8 cellular contexts compared by ENCODE assay signal in the genomic region with DNA sequence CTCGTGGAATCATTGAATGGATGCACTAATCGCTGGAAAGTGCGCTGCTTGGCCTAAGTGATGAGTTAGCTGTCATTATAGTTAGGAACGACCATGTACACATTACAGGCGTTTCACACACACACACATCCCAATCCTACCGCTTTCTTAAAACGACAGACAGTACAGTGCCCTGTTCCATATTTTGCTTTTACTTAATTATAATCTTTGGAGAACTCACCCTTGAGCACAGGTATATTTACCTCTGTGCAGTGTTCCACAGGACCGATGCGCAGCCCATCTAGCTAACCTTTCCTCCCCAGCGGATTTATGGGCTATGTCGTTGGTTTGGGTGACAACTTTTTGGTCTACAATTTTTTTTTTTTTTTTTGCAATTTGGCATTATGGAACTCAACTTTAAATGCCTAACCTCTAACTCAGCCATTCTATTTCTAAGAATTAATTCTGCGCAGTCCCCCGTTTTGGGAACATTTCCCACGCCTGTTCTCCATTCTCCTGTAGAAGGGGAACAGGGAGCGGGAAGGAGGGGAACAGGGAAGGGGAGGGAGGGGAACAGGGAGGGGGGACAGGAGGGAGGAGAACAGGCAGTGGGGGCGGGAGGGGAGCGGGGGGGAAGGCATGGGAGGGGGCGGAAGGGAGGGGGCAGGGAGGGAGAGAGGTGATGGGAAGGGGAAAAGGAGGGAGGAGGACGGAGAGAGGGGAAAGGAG. TPM values are rescaled to one million over a fixed set of nuclear protein-coding genes. Genes with fewer than 3 reads are reported as not detected.
A peak's percentile ranks its signal among the peaks of the same experiment; 100 is the strongest.
DNase-seq lines count a peak whose midpoint lies in the region; ATAC-seq and TF ChIP-seq lines count a peak whose summit lies in the region.

No MANE protein-coding gene starts in this region.

- H3K27me3 Mint-ChIP-seq in activated CD4-positive, alpha-beta T cell treated with anti-CD3 and anti-CD28 coated beads, Interleukin-2, amount 10 ng/mL, durations not matched to agents 7 days and 5 days: no peaks in the 10 kb centered on the region
- H3K27me3 Mint-ChIP-seq in WTC11 (ENCODE audit: low read depth): peaks cover 10% of the 10 kb centered on the region; the same call in 1 of the 2 replicates

- no peak for TF ChIP-seq CTCF in WTC11 (IDR thresholded peaks at IDR 0.05)

- POLR2A ChIA-PET in activated CD4-positive, alpha-beta T cell treated with anti-CD3 and anti-CD28 coated beads, Interleukin-2, amount 10 ng/mL, durations not matched to agents 7 days and 5 days (lab: Charles Lee): no interaction called here
- POLR2A ChIA-PET in WTC11 (lab: Charles Lee): interaction anchor here (0.5 to 0.7 kb wide), 4 partner anchors 24 to 1147 kb away, joined by 3 to 4 read pairs (median 3); a partner anchor contains a TSS

- H3K4me3 Mint-ChIP-seq in activated CD4-positive, alpha-beta T cell treated with anti-CD3 and anti-CD28 coated beads, Interleukin-2, amount 10 ng/mL, durations not matched to agents 7 days and 5 days: peak overlapping the region; percentile 51
- H3K4me3 Mint-ChIP-seq in WTC11: peak overlapping the region; percentile 58

- H3K4me1 Mint-ChIP-seq in activated CD4-positive, alpha-beta T cell treated with anti-CD3 and anti-CD28 coated beads, Interleukin-2, amount 10 ng/mL, durations not matched to agents 7 days and 5 days: peaks cover 26% of the 10 kb centered on the region
- peaks cover 17% of the 10 kb centered on the region for H3K4me1 Mint-ChIP-seq in WTC11

- no peak for DNase-seq in activated CD4-positive, alpha-beta T cell treated with anti-CD3 and anti-CD28 coated beads, Interleukin-2, amount 10 ng/mL, durations not matched to agents 7 days and 5 days
- DNase-seq in activated CD4-positive, alpha-beta T cell treated with anti-CD3 and anti-CD28 coated beads, Interleukin-2, amount 50 U/mL, for 1 hour: no peak
- DNase-seq in WTC11 (ENCODE audit: low spot score) (no peak), hepatic stellate cell (ENCODE audit: low spot score) (peak; percentile 64), substantia nigra (lab: John Stamatoyannopoulos, UW) (no peak), foreskin melanocyte (no peak), NCI-H2171 treated with DMSO at 0.1 percent for 48 hours (lab: John Stamatoyannopoulos, UW) (no peak)

- ATAC-seq in WTC11 (no peak), GM18873 (IDR thresholded peaks at IDR 0.05; ENCODE audit: low FRiP score, unreplicated experiment) (no peak)

- no peaks in the 10 kb centered on the region for H3K9me3 Mint-ChIP-seq in activated CD4-positive, alpha-beta T cell treated with anti-CD3 and anti-CD28 coated beads, Interleukin-2, amount 10 ng/mL, durations not matched to agents 7 days and 5 days
- no peaks in the 10 kb centered on the region for H3K9me3 Mint-ChIP-seq in WTC11

- no peaks in the 10 kb centered on the region for H3K36me3 Mint-ChIP-seq in activated CD4-positive, alpha-beta T cell treated with anti-CD3 and anti-CD28 coated beads, Interleukin-2, amount 10 ng/mL, durations not matched to agents 7 days and 5 days (ENCODE audit: low read depth)
- no peaks in the 10 kb centered on the region for H3K36me3 Mint-ChIP-seq in WTC11

- H3K27ac ChIP-seq in substantia nigra (ENCODE audit: low read depth, low read length, poor library complexity, severe bottlenecking): peak overlapping the region; percentile 17

- CTCF ChIA-PET in activated CD4-positive, alpha-beta T cell treated with anti-CD3 and anti-CD28 coated beads, Interleukin-2, amount 10 ng/mL, durations not matched to agents 7 days and 5 days (lab: Charles Lee): interaction anchor here (0.6 to 0.7 kb wide), 2 partner anchors 210 to 781 kb away, joined by 3 to 4 read pairs; no protein-coding TSS in a partner anchor
- CTCF ChIA-PET in WTC11 (lab: Charles Lee): interaction anchor here (1.0 kb wide), 1 partner anchor 42 kb away, joined by 3 read pairs; no protein-coding TSS in a partner anchor

- H3K27ac Mint-ChIP-seq in activated CD4-positive, alpha-beta T cell treated with anti-CD3 and anti-CD28 coated beads, Interleukin-2, amount 10 ng/mL, durations not matched to agents 7 days and 5 days: peak overlapping the region; percentile 66
- 0 out of 2 replicates have a peak overlapping the region, but pooled peaks have one; percentile 59 for H3K27ac Mint-ChIP-seq in WTC11

TF ChIP-seq in WTC11, 78 proteins besides CTCF, POLR2A, EP300 and RAD21:
- TF ChIP-seq, protein P1, sequence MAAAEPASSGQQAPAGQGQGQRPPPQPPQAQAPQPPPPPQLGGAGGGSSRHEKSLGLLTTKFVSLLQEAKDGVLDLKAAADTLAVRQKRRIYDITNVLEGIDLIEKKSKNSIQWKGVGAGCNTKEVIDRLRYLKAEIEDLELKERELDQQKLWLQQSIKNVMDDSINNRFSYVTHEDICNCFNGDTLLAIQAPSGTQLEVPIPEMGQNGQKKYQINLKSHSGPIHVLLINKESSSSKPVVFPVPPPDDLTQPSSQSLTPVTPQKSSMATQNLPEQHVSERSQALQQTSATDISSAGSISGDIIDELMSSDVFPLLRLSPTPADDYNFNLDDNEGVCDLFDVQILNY (CRISPR knock-in tag; IDR thresholded peaks at IDR 0.05): no peak
- TF ChIP-seq, protein P2, sequence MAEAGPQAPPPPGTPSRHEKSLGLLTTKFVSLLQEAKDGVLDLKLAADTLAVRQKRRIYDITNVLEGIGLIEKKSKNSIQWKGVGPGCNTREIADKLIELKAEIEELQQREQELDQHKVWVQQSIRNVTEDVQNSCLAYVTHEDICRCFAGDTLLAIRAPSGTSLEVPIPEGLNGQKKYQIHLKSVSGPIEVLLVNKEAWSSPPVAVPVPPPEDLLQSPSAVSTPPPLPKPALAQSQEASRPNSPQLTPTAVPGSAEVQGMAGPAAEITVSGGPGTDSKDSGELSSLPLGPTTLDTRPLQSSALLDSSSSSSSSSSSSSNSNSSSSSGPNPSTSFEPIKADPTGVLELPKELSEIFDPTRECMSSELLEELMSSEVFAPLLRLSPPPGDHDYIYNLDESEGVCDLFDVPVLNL (CRISPR knock-in tag; IDR thresholded peaks at IDR 0.05; ENCODE audit: borderline replicate concordance, low read depth): no peak
- no peak for TF ChIP-seq IRF2 (CRISPR knock-in tag; IDR thresholded peaks at IDR 0.05; ENCODE audit: borderline replicate concordance, low read depth)
- TF ChIP-seq, protein P3, sequence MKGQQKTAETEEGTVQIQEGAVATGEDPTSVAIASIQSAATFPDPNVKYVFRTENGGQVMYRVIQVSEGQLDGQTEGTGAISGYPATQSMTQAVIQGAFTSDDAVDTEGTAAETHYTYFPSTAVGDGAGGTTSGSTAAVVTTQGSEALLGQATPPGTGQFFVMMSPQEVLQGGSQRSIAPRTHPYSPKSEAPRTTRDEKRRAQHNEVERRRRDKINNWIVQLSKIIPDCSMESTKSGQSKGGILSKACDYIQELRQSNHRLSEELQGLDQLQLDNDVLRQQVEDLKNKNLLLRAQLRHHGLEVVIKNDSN (CRISPR knock-in tag; IDR thresholded peaks at IDR 0.05): no peak
- TF ChIP-seq RORB (CRISPR knock-in tag; IDR thresholded peaks at IDR 0.05): no peak
- no peak for TF ChIP-seq GABPB1 (CRISPR knock-in tag; IDR thresholded peaks at IDR 0.05)
- TF ChIP-seq PRRX2 (CRISPR knock-in tag; IDR thresholded peaks at IDR 0.05): no peak
- no peak for TF ChIP-seq JAZF1 (CRISPR knock-in tag; IDR thresholded peaks at IDR 0.05)
- TF ChIP-seq JUN (CRISPR knock-in tag; IDR thresholded peaks at IDR 0.05): no peak
- TF ChIP-seq, protein P4, sequence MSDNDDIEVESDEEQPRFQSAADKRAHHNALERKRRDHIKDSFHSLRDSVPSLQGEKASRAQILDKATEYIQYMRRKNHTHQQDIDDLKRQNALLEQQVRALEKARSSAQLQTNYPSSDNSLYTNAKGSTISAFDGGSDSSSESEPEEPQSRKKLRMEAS (CRISPR knock-in tag; IDR thresholded peaks at IDR 0.05): no peak
- TF ChIP-seq KAT7 (CRISPR knock-in tag; IDR thresholded peaks at IDR 0.05; ENCODE audit: borderline replicate concordance): no peak
- TF ChIP-seq, protein P5, sequence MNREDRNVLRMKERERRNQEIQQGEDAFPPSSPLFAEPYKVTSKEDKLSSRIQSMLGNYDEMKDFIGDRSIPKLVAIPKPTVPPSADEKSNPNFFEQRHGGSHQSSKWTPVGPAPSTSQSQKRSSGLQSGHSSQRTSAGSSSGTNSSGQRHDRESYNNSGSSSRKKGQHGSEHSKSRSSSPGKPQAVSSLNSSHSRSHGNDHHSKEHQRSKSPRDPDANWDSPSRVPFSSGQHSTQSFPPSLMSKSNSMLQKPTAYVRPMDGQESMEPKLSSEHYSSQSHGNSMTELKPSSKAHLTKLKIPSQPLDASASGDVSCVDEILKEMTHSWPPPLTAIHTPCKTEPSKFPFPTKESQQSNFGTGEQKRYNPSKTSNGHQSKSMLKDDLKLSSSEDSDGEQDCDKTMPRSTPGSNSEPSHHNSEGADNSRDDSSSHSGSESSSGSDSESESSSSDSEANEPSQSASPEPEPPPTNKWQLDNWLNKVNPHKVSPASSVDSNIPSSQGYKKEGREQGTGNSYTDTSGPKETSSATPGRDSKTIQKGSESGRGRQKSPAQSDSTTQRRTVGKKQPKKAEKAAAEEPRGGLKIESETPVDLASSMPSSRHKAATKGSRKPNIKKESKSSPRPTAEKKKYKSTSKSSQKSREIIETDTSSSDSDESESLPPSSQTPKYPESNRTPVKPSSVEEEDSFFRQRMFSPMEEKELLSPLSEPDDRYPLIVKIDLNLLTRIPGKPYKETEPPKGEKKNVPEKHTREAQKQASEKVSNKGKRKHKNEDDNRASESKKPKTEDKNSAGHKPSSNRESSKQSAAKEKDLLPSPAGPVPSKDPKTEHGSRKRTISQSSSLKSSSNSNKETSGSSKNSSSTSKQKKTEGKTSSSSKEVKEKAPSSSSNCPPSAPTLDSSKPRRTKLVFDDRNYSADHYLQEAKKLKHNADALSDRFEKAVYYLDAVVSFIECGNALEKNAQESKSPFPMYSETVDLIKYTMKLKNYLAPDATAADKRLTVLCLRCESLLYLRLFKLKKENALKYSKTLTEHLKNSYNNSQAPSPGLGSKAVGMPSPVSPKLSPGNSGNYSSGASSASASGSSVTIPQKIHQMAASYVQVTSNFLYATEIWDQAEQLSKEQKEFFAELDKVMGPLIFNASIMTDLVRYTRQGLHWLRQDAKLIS (CRISPR knock-in tag; IDR thresholded peaks at IDR 0.05; ENCODE audit: borderline replicate concordance): no peak
- TF ChIP-seq NFYB (CRISPR knock-in tag; conservative IDR thresholded peaks at IDR 0.05; ENCODE audit: low read depth): no peak

RNA-seq across cellular contexts. Expression of a gene that starts 0.7 kb away (rescaled TPM):
- total RNA-seq in activated CD4-positive, alpha-beta T cell treated with anti-CD3 and anti-CD28 coated beads, Interleukin-2, amount 10 ng/mL, durations not matched to agents 7 days and 5 days: 10 to 100 TPM; 28.1 to 36.1 TPM
- 55.5 to 67.8 TPM (median 62.5 TPM) in 3 replicates for total RNA-seq in WTC11 (2021)

RNA-seq across cellular contexts. Expression of a gene that starts 35.3 kb away (rescaled TPM):
- total RNA-seq in activated CD4-positive, alpha-beta T cell treated with anti-CD3 and anti-CD28 coated beads, Interleukin-2, amount 10 ng/mL, durations not matched to agents 7 days and 5 days: 10 to 100 TPM; 34.4 to 45.7 TPM
- 76.2 to 97.4 TPM (median 85.2 TPM) in 3 replicates for total RNA-seq in WTC11 (2021)

RNA-seq across cellular contexts. Expression of a gene that starts 56.0 kb away (rescaled TPM):
- total RNA-seq in activated CD4-positive, alpha-beta T cell treated with anti-CD3 and anti-CD28 coated beads, Interleukin-2, amount 10 ng/mL, durations not matched to agents 7 days and 5 days: 10 to 100 TPM; 53.9 to 57.0 TPM
- 73.0 to 76.7 TPM (median 75.8 TPM) in 3 replicates for total RNA-seq in WTC11 (2021)
